ENCODE assay signal across 8 cellular contexts in genomic region chr12:6563448-6564050, GRCh38. TPM values are rescaled to one million over a fixed set of nuclear protein-coding genes. Genes with fewer than 3 reads are reported as not detected.
DNase-seq lines count a peak whose midpoint lies in the region; ATAC-seq and TF ChIP-seq lines count a peak whose summit lies in the region.

No MANE protein-coding gene starts in this region.

- POLR2A ChIA-PET in activated CD4-positive, alpha-beta T cell treated with anti-CD3 and anti-CD28 coated beads, Interleukin-2, amount 10 ng/mL, durations not matched to agents 7 days and 5 days (lab: Charles Lee) = no interaction called here
- POLR2A ChIA-PET in naive thymus-derived CD4-positive, alpha-beta T cell (lab: Charles Lee) = interaction anchor here (0.9 kb wide), 1 partner anchor 25 kb away, joined by 3 read pairs; no protein-coding TSS in a partner anchor

- no peak overlapping the region for H3K27ac Mint-ChIP-seq in activated CD4-positive, alpha-beta T cell treated with anti-CD3 and anti-CD28 coated beads, Interleukin-2, amount 10 ng/mL, durations not matched to agents 7 days and 5 days
- peak overlapping the region in 7 of 9 donors; percentile 9 to 86 (median 78) for H3K27ac Mint-ChIP-seq in naive thymus-derived CD4-positive, alpha-beta T cell

- DNase-seq in GM12864 (ENCODE audit: low read depth) (peak; percentile 13), NB4 (ENCODE audit: low read depth) (peak; percentile 68), dermis blood vessel endothelial cell (peak; percentile 78), transverse colon (peak; percentile 72)
- DNase-seq in activated CD4-positive, alpha-beta T cell treated with anti-CD3 and anti-CD28 coated beads, Interleukin-2, amount 10 ng/mL, durations not matched to agents 7 days and 5 days = peak; percentile 73
- DNase-seq in naive thymus-derived CD4-positive, alpha-beta T cell = peak; percentile 36 to 68 (median 52)

- peaks cover 43% of the 10 kb centered on the region for H3K4me1 Mint-ChIP-seq in activated CD4-positive, alpha-beta T cell treated with anti-CD3 and anti-CD28 coated beads, Interleukin-2, amount 10 ng/mL, durations not matched to agents 7 days and 5 days
- peaks cover 22 to 54% (median 41%) of the 10 kb centered on the region in 7 donors for H3K4me1 Mint-ChIP-seq in naive thymus-derived CD4-positive, alpha-beta T cell

- ATAC-seq in naive thymus-derived CD4-positive, alpha-beta T cell = peak; percentile 43
- ATAC-seq in GM21390 (IDR thresholded peaks at IDR 0.05; ENCODE audit: unreplicated experiment) (no peak), GM18517 (IDR thresholded peaks at IDR 0.05; ENCODE audit: unreplicated experiment) (no peak)

- H3K9me3 ChIP-seq in naive thymus-derived CD4-positive, alpha-beta T cell (ENCODE audit: control insufficient read depth in 2 of 3, low read length in 3 of 3) = no peaks in the 10 kb centered on the region
- no peaks in the 10 kb centered on the region for H3K9me3 ChIP-seq in transverse colon

- TF ChIP-seq CTCF in GM12864 (IDR thresholded peaks at IDR 0.05; ENCODE audit: low read depth, low read length, missing control alignments) (peak; percentile 81), NB4 (IDR thresholded peaks at IDR 0.05; ENCODE audit: low read depth, low read length) (peak; percentile 86), transverse colon (IDR thresholded peaks at IDR 0.05) (peak; percentile 68 to 77 (median 74))

- no peaks in the 10 kb centered on the region for H3K27me3 Mint-ChIP-seq in activated CD4-positive, alpha-beta T cell treated with anti-CD3 and anti-CD28 coated beads, Interleukin-2, amount 10 ng/mL, durations not matched to agents 7 days and 5 days
- no peaks in the 10 kb centered on the region for H3K27me3 Mint-ChIP-seq in naive thymus-derived CD4-positive, alpha-beta T cell

- H3K4me3 ChIP-seq in GM12864 (ENCODE audit: low read depth, low read length) (no peak overlapping the region), NB4 (ENCODE audit: low read depth, low read length) (no peak overlapping the region), transverse colon (no peak overlapping the region)
- no peak overlapping the region for H3K4me3 ChIP-seq in naive thymus-derived CD4-positive, alpha-beta T cell (ENCODE audit: low read length)

- H3K27ac ChIP-seq in naive thymus-derived CD4-positive, alpha-beta T cell (ENCODE audit: low read depth, low read length) = no peak overlapping the region
- H3K27ac ChIP-seq in transverse colon = no peak overlapping the region

- WGBS in transverse colon (ENCODE audit: low coverage in 1 of 2), 2 donors = 65 to 70% methylated on average over 4 to 8 of the region's 8 CpGs

- peaks cover 8 to 14% of the 10 kb centered on the region in 2 donors for H3K4me1 ChIP-seq in naive thymus-derived CD4-positive, alpha-beta T cell (ENCODE audit: control insufficient read depth in 2 of 2, insufficient read depth in 2 of 2, low read length in 2 of 2)
- peaks cover 6 to 12% (median 9%) of the 10 kb centered on the region in 4 donors for H3K4me1 ChIP-seq in transverse colon

- intact Hi-C loops in naive thymus-derived CD4-positive, alpha-beta T cell (cut with micrococcal nuclease) = loop anchor here in 1 of 2 donors (1.0 kb wide), 1 partner anchor 216 kb away; no protein-coding TSS in a partner anchor
- intact Hi-C loops in transverse colon (cut with DNase I; ENCODE audit: low total_unique reads) = no loop called here

- no peaks in the 10 kb centered on the region for H3K27me3 ChIP-seq in naive thymus-derived CD4-positive, alpha-beta T cell (ENCODE audit: control insufficient read depth in 2 of 2, insufficient read depth in 2 of 2, low read length in 2 of 2)
- H3K27me3 ChIP-seq in transverse colon = no peaks in the 10 kb centered on the region

- no peak for TF ChIP-seq EP300 in transverse colon (IDR thresholded peaks at IDR 0.05; ENCODE audit: low read depth)

- H3K9me3 Mint-ChIP-seq in activated CD4-positive, alpha-beta T cell treated with anti-CD3 and anti-CD28 coated beads, Interleukin-2, amount 10 ng/mL, durations not matched to agents 7 days and 5 days = no peaks in the 10 kb centered on the region
- peaks cover 0 to 1% (median 0%) of the 10 kb centered on the region in 11 donors for H3K9me3 Mint-ChIP-seq in naive thymus-derived CD4-positive, alpha-beta T cell

- CTCF ChIA-PET in activated CD4-positive, alpha-beta T cell treated with anti-CD3 and anti-CD28 coated beads, Interleukin-2, amount 10 ng/mL, durations not matched to agents 7 days and 5 days (lab: Charles Lee) = interaction anchor here (0.6 to 5.3 kb wide), 9 partner anchors 9 to 271 kb away, joined by 3 to 34 read pairs (median 4); partner anchors contain the start of gene IFFO1
- CTCF ChIA-PET in naive thymus-derived CD4-positive, alpha-beta T cell (lab: Charles Lee) = interaction anchor here (0.9 to 1.4 kb wide), 6 partner anchors 12 to 232 kb away, joined by 3 to 7 read pairs (median 4); no protein-coding TSS in a partner anchor

- H3K36me3 ChIP-seq in naive thymus-derived CD4-positive, alpha-beta T cell (ENCODE audit: control insufficient read depth in 2 of 3, insufficient read depth in 3 of 3, low read length in 3 of 3) = peaks cover 36 to 65% (median 43%) of the 10 kb centered on the region in 3 experiments
- H3K36me3 ChIP-seq in transverse colon = peaks cover 0 to 30% (median 12%) of the 10 kb centered on the region in 4 donors

- no peak overlapping the region for H3K4me3 Mint-ChIP-seq in activated CD4-positive, alpha-beta T cell treated with anti-CD3 and anti-CD28 coated beads, Interleukin-2, amount 10 ng/mL, durations not matched to agents 7 days and 5 days
- peak overlapping the region in 2 of 10 donors; percentile 6 to 55 for H3K4me3 Mint-ChIP-seq in naive thymus-derived CD4-positive, alpha-beta T cell

- no peak for TF ChIP-seq POLR2A in NB4 (IDR thresholded peaks at IDR 0.05; ENCODE audit: extremely low read depth, insufficient read length)
- no peak for TF ChIP-seq POLR2A in transverse colon (IDR thresholded peaks at IDR 0.05)

- in situ Hi-C loops in transverse colon (cut with MboI; ENCODE audit: low pct_ligation_motif_present in 1 of 4, low pct_unique_long_range_greater_than_20kb in 1 of 4, low sequenced_read_pairs in 3 of 4) = no loop called here

- peaks cover 68% of the 10 kb centered on the region for H3K36me3 Mint-ChIP-seq in activated CD4-positive, alpha-beta T cell treated with anti-CD3 and anti-CD28 coated beads, Interleukin-2, amount 10 ng/mL, durations not matched to agents 7 days and 5 days (ENCODE audit: low read depth)
- peaks cover 22 to 57% (median 40%) of the 10 kb centered on the region in 5 donors for H3K36me3 Mint-ChIP-seq in naive thymus-derived CD4-positive, alpha-beta T cell

RNA-seq across cellular contexts. Expression of gene NOP2, which starts 4.5 kb away (rescaled TPM):
- total RNA-seq in activated CD4-positive, alpha-beta T cell treated with anti-CD3 and anti-CD28 coated beads, Interleukin-2, amount 10 ng/mL, durations not matched to agents 7 days and 5 days = 10 to 100 TPM; 74.1 to 76.4 TPM
- total RNA-seq in dermis blood vessel endothelial cell (15.5 and 19.3 TPM in 2 replicates), transverse colon (100 to 1,000 TPM in 1 of 4 donors, 10 to 100 TPM in 3; 12.8 to 167 (median 30.5) TPM)
- 100 to 1,000 TPM in 1 of 5 experiments, 10 to 100 TPM in 4; 74.4 to 102 (median 87.6) TPM for total RNA-seq in naive thymus-derived CD4-positive, alpha-beta T cell
- 10 to 100 TPM; 24.2 to 53.7 TPM for polyA plus RNA-seq in naive thymus-derived CD4-positive, alpha-beta T cell

RNA-seq across cellular contexts. Expression of gene IFFO1, which starts 7.7 kb away (rescaled TPM):
- total RNA-seq in activated CD4-positive, alpha-beta T cell treated with anti-CD3 and anti-CD28 coated beads, Interleukin-2, amount 10 ng/mL, durations not matched to agents 7 days and 5 days = 10 to 100 TPM; 28.3 to 30.4 TPM
- total RNA-seq in dermis blood vessel endothelial cell = 13.1 and 13.6 TPM in 2 replicates
- 10 to 100 TPM; 28.2 to 55.9 (median 45.9) TPM for total RNA-seq in naive thymus-derived CD4-positive, alpha-beta T cell
- 10 to 100 TPM in 1 of 2 donors, 1 to 10 TPM in 1; 5.4 to 11.4 TPM for polyA plus RNA-seq in naive thymus-derived CD4-positive, alpha-beta T cell
- total RNA-seq in transverse colon = 10 to 100 TPM in 1 of 4 donors, 1 to 10 TPM in 3; 6.1 to 54.2 (median 8.0) TPM

RNA-seq across cellular contexts. Expression of gene GAPDH, which starts 29.2 kb away (rescaled TPM):
- 1,000 to 10,000 TPM; 4,459 to 4,958 TPM for total RNA-seq in activated CD4-positive, alpha-beta T cell treated with anti-CD3 and anti-CD28 coated beads, Interleukin-2, amount 10 ng/mL, durations not matched to agents 7 days and 5 days
- total RNA-seq in dermis blood vessel endothelial cell = 4,017 and 6,422 TPM in 2 replicates
- 1,000 to 10,000 TPM in 1 of 5 experiments, 100 to 1,000 TPM in 4; 330 to 4,503 (median 379) TPM for total RNA-seq in naive thymus-derived CD4-positive, alpha-beta T cell
- 1,000 to 10,000 TPM; 1,202 to 1,413 TPM for polyA plus RNA-seq in naive thymus-derived CD4-positive, alpha-beta T cell
- total RNA-seq in transverse colon = 1,000 to 10,000 TPM; 1,806 to 2,946 (median 2,333) TPM

RNA-seq across cellular contexts. Expression of gene CHD4, which starts 43.6 kb away (rescaled TPM):
- total RNA-seq in activated CD4-positive, alpha-beta T cell treated with anti-CD3 and anti-CD28 coated beads, Interleukin-2, amount 10 ng/mL, durations not matched to agents 7 days and 5 days = 100 to 1,000 TPM; 262 to 263 TPM
- total RNA-seq in dermis blood vessel endothelial cell = 213 and 302 TPM in 2 replicates
- 100 to 1,000 TPM; 246 to 387 (median 267) TPM for total RNA-seq in naive thymus-derived CD4-positive, alpha-beta T cell
- 10 to 100 TPM; 41.8 to 91.4 TPM for polyA plus RNA-seq in naive thymus-derived CD4-positive, alpha-beta T cell
- 100 to 1,000 TPM; 142 to 165 (median 154) TPM for total RNA-seq in transverse colon

Comparison
In these comparisons a context has a peak if more than half of its experiments do, and no peak if none do; other contexts are left out.
1. DNase-seq: peak in every context shown above with its lines; median percentile 78 in dermis blood vessel endothelial cell; 73 in activated CD4-positive, alpha-beta T cell treated with anti-CD3 and anti-CD28 coated beads, Interleukin-2, amount 10 ng/mL, durations not matched to agents 7 days and 5 days; 72 in transverse colon; 68 in NB4; 52 in naive thymus-derived CD4-positive, alpha-beta T cell; 13 in GM12864.